1 cellular context compared by ENCODE assay signal in the genomic region with DNA sequence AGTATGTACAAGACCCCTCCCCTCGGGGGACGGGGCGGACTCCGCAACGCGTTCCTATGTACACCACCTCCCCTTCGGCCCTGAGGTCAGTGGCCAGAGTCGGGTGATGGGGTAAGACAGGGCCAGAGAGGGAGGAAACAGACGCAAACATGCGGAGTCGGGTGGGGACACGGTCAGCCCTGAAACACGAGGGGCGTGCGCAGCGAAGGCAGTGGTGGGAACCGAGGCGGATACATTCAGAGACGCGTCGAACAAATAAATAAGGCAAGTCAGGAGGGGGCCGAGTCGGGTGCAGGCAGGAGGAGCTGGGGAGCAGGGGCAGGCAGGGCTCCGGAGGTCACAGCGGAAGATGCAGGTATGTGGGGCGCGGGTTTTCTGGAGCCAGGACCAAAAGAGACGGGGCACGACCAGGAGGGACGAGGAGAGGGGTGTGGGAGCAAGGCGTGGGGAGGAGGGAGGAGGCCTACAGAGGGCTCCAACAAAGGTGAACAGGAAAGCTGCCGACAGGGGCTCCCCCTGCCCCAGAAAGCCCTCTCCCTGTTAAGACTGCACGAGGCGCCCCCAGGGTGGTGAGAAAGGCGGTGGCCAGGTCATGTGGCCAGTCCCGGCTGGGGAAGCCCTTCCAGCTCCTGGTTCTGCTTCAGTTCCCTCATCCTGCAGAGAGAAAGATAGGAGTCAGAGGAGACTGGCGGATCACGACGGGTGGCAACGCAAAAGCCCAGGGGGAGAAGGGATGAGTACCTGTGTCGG.
TF ChIP-seq lines count a peak whose summit lies in the region.

No MANE protein-coding gene starts in this region.

TF ChIP-seq in HepG2, 621 proteins besides CTCF, POLR2A, EP300 and RAD21 (continued from another document and continues in another):
- TF ChIP-seq, protein P1, sequence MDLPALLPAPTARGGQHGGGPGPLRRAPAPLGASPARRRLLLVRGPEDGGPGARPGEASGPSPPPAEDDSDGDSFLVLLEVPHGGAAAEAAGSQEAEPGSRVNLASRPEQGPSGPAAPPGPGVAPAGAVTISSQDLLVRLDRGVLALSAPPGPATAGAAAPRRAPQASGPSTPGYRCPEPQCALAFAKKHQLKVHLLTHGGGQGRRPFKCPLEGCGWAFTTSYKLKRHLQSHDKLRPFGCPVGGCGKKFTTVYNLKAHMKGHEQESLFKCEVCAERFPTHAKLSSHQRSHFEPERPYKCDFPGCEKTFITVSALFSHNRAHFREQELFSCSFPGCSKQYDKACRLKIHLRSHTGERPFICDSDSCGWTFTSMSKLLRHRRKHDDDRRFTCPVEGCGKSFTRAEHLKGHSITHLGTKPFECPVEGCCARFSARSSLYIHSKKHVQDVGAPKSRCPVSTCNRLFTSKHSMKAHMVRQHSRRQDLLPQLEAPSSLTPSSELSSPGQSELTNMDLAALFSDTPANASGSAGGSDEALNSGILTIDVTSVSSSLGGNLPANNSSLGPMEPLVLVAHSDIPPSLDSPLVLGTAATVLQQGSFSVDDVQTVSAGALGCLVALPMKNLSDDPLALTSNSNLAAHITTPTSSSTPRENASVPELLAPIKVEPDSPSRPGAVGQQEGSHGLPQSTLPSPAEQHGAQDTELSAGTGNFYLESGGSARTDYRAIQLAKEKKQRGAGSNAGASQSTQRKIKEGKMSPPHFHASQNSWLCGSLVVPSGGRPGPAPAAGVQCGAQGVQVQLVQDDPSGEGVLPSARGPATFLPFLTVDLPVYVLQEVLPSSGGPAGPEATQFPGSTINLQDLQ (CRISPR knock-in tag; IDR thresholded peaks at IDR 0.05), result no peak
- TF ChIP-seq, protein P2, sequence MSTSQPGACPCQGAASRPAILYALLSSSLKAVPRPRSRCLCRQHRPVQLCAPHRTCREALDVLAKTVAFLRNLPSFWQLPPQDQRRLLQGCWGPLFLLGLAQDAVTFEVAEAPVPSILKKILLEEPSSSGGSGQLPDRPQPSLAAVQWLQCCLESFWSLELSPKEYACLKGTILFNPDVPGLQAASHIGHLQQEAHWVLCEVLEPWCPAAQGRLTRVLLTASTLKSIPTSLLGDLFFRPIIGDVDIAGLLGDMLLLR (CRISPR knock-in tag; IDR thresholded peaks at IDR 0.05), result 0 out of 2 replicates have a peak, but pooled peaks have one; percentile 25
- no peak for TF ChIP-seq ZNF317 (CRISPR knock-in tag; IDR thresholded peaks at IDR 0.05)
- no peak for TF ChIP-seq ZNF615 (CRISPR knock-in tag; IDR thresholded peaks at IDR 0.05; ENCODE audit: borderline replicate concordance)
- TF ChIP-seq SIN3B (IDR thresholded peaks at IDR 0.05; ENCODE audit: low read length), result no peak
- no peak for TF ChIP-seq KLF9 (CRISPR knock-in tag; IDR thresholded peaks at IDR 0.05; ENCODE audit: low read depth)
- TF ChIP-seq ZNF17 (CRISPR knock-in tag; IDR thresholded peaks at IDR 0.05), result no peak
- TF ChIP-seq STAG1 (CRISPR knock-in tag; IDR thresholded peaks at IDR 0.05), result no peak
- no peak for TF ChIP-seq GATAD1 (CRISPR knock-in tag; IDR thresholded peaks at IDR 0.05)
- 0 out of 2 replicates have a peak, but pooled peaks have one; percentile 13 for TF ChIP-seq KLF6 (CRISPR knock-in tag; IDR thresholded peaks at IDR 0.05)
- TF ChIP-seq GLI4 (CRISPR knock-in tag; IDR thresholded peaks at IDR 0.05; ENCODE audit: borderline replicate concordance), result no peak
- TF ChIP-seq ZBTB20 (CRISPR knock-in tag; IDR thresholded peaks at IDR 0.05; ENCODE audit: borderline replicate concordance, low read depth), result no peak; the same call in 1 of the 2 replicates
- peak; percentile 67; the same call in 1 of the 2 replicates for TF ChIP-seq ZNF263 (CRISPR knock-in tag; IDR thresholded peaks at IDR 0.05)
- TF ChIP-seq ZNF484 (CRISPR knock-in tag; IDR thresholded peaks at IDR 0.05; ENCODE audit: borderline replicate concordance, low read depth), result no peak
- no peak for TF ChIP-seq ZNF136 (CRISPR knock-in tag; IDR thresholded peaks at IDR 0.05; ENCODE audit: low read depth)
- TF ChIP-seq, protein P3, sequence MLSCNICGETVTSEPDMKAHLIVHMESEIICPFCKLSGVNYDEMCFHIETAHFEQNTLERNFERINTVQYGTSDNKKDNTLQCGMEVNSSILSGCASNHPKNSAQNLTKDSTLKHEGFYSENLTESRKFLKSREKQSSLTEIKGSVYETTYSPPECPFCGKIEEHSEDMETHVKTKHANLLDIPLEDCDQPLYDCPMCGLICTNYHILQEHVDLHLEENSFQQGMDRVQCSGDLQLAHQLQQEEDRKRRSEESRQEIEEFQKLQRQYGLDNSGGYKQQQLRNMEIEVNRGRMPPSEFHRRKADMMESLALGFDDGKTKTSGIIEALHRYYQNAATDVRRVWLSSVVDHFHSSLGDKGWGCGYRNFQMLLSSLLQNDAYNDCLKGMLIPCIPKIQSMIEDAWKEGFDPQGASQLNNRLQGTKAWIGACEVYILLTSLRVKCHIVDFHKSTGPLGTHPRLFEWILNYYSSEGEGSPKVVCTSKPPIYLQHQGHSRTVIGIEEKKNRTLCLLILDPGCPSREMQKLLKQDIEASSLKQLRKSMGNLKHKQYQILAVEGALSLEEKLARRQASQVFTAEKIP (CRISPR knock-in tag; IDR thresholded peaks at IDR 0.05; ENCODE audit: borderline replicate concordance), result no peak
- no peak for TF ChIP-seq ZNF224 (CRISPR knock-in tag; IDR thresholded peaks at IDR 0.05)
- TF ChIP-seq TRIM24 (CRISPR knock-in tag; IDR thresholded peaks at IDR 0.05), result no peak
- no peak for TF ChIP-seq ZNF383 (CRISPR knock-in tag; IDR thresholded peaks at IDR 0.05; ENCODE audit: borderline replicate concordance)
- TF ChIP-seq NCOR1 (IDR thresholded peaks at IDR 0.05; ENCODE audit: borderline replicate concordance, low read length), result no peak
- TF ChIP-seq, protein P4, sequence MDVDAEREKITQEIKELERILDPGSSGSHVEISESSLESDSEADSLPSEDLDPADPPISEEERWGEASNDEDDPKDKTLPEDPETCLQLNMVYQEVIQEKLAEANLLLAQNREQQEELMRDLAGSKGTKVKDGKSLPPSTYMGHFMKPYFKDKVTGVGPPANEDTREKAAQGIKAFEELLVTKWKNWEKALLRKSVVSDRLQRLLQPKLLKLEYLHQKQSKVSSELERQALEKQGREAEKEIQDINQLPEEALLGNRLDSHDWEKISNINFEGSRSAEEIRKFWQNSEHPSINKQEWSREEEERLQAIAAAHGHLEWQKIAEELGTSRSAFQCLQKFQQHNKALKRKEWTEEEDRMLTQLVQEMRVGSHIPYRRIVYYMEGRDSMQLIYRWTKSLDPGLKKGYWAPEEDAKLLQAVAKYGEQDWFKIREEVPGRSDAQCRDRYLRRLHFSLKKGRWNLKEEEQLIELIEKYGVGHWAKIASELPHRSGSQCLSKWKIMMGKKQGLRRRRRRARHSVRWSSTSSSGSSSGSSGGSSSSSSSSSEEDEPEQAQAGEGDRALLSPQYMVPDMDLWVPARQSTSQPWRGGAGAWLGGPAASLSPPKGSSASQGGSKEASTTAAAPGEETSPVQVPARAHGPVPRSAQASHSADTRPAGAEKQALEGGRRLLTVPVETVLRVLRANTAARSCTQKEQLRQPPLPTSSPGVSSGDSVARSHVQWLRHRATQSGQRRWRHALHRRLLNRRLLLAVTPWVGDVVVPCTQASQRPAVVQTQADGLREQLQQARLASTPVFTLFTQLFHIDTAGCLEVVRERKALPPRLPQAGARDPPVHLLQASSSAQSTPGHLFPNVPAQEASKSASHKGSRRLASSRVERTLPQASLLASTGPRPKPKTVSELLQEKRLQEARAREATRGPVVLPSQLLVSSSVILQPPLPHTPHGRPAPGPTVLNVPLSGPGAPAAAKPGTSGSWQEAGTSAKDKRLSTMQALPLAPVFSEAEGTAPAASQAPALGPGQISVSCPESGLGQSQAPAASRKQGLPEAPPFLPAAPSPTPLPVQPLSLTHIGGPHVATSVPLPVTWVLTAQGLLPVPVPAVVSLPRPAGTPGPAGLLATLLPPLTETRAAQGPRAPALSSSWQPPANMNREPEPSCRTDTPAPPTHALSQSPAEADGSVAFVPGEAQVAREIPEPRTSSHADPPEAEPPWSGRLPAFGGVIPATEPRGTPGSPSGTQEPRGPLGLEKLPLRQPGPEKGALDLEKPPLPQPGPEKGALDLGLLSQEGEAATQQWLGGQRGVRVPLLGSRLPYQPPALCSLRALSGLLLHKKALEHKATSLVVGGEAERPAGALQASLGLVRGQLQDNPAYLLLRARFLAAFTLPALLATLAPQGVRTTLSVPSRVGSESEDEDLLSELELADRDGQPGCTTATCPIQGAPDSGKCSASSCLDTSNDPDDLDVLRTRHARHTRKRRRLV (CRISPR knock-in tag; IDR thresholded peaks at IDR 0.05), result peak; percentile 26; the same call in 1 of the 2 replicates
- TF ChIP-seq ZBTB7A (CRISPR knock-in tag; IDR thresholded peaks at IDR 0.05), result peak; percentile 50
- TF ChIP-seq, protein P5, sequence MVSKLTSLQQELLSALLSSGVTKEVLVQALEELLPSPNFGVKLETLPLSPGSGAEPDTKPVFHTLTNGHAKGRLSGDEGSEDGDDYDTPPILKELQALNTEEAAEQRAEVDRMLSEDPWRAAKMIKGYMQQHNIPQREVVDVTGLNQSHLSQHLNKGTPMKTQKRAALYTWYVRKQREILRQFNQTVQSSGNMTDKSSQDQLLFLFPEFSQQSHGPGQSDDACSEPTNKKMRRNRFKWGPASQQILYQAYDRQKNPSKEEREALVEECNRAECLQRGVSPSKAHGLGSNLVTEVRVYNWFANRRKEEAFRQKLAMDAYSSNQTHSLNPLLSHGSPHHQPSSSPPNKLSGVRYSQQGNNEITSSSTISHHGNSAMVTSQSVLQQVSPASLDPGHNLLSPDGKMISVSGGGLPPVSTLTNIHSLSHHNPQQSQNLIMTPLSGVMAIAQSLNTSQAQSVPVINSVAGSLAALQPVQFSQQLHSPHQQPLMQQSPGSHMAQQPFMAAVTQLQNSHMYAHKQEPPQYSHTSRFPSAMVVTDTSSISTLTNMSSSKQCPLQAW (CRISPR knock-in tag; IDR thresholded peaks at IDR 0.05), result no peak
- TF ChIP-seq ERF (CRISPR knock-in tag; IDR thresholded peaks at IDR 0.05), result no peak
- TF ChIP-seq MIXL1 (CRISPR knock-in tag; IDR thresholded peaks at IDR 0.05), result 0 out of 2 replicates have a peak, but pooled peaks have one; percentile 3
- TF ChIP-seq ZNF121 (CRISPR knock-in tag; IDR thresholded peaks at IDR 0.05), result no peak
- no peak for TF ChIP-seq MED1 (CRISPR knock-in tag; IDR thresholded peaks at IDR 0.05)
- TF ChIP-seq NR2C2 (CRISPR knock-in tag; IDR thresholded peaks at IDR 0.05; ENCODE audit: borderline replicate concordance), result no peak; the same call in 1 of the 2 replicates
- TF ChIP-seq HDAC6 (IDR thresholded peaks at IDR 0.05; ENCODE audit: low read depth, low read length), result no peak
- TF ChIP-seq, protein P6, sequence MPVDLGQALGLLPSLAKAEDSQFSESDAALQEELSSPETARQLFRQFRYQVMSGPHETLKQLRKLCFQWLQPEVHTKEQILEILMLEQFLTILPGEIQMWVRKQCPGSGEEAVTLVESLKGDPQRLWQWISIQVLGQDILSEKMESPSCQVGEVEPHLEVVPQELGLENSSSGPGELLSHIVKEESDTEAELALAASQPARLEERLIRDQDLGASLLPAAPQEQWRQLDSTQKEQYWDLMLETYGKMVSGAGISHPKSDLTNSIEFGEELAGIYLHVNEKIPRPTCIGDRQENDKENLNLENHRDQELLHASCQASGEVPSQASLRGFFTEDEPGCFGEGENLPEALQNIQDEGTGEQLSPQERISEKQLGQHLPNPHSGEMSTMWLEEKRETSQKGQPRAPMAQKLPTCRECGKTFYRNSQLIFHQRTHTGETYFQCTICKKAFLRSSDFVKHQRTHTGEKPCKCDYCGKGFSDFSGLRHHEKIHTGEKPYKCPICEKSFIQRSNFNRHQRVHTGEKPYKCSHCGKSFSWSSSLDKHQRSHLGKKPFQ (CRISPR knock-in tag; IDR thresholded peaks at IDR 0.05; ENCODE audit: insufficient replicate concordance), result no peak
- TF ChIP-seq HNF4A (CRISPR knock-in tag; IDR thresholded peaks at IDR 0.05), result no peak
- peak; percentile 24; the same call in 1 of the 2 replicates for TF ChIP-seq SAFB2 (CRISPR knock-in tag; IDR thresholded peaks at IDR 0.05; ENCODE audit: borderline replicate concordance, low read depth)
- no peak for TF ChIP-seq KDM6A (CRISPR knock-in tag; IDR thresholded peaks at IDR 0.05; ENCODE audit: low read depth)
- TF ChIP-seq DNMT1 (CRISPR knock-in tag; IDR thresholded peaks at IDR 0.05), result no peak
- TF ChIP-seq, protein P7, sequence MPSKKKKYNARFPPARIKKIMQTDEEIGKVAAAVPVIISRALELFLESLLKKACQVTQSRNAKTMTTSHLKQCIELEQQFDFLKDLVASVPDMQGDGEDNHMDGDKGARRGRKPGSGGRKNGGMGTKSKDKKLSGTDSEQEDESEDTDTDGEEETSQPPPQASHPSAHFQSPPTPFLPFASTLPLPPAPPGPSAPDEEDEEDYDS (CRISPR knock-in tag; IDR thresholded peaks at IDR 0.05), result peak; percentile 11; the same call in 1 of the 2 replicates
- TF ChIP-seq, protein P8, sequence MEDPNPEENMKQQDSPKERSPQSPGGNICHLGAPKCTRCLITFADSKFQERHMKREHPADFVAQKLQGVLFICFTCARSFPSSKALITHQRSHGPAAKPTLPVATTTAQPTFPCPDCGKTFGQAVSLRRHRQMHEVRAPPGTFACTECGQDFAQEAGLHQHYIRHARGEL (CRISPR knock-in tag; IDR thresholded peaks at IDR 0.05), result no peak
- TF ChIP-seq, protein P9, sequence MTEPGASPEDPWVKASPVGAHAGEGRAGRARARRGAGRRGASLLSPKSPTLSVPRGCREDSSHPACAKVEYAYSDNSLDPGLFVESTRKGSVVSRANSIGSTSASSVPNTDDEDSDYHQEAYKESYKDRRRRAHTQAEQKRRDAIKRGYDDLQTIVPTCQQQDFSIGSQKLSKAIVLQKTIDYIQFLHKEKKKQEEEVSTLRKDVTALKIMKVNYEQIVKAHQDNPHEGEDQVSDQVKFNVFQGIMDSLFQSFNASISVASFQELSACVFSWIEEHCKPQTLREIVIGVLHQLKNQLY (CRISPR knock-in tag; IDR thresholded peaks at IDR 0.05), result no peak
- no peak for TF ChIP-seq SIX1 (CRISPR knock-in tag; IDR thresholded peaks at IDR 0.05; ENCODE audit: borderline replicate concordance)
- TF ChIP-seq, protein P10, sequence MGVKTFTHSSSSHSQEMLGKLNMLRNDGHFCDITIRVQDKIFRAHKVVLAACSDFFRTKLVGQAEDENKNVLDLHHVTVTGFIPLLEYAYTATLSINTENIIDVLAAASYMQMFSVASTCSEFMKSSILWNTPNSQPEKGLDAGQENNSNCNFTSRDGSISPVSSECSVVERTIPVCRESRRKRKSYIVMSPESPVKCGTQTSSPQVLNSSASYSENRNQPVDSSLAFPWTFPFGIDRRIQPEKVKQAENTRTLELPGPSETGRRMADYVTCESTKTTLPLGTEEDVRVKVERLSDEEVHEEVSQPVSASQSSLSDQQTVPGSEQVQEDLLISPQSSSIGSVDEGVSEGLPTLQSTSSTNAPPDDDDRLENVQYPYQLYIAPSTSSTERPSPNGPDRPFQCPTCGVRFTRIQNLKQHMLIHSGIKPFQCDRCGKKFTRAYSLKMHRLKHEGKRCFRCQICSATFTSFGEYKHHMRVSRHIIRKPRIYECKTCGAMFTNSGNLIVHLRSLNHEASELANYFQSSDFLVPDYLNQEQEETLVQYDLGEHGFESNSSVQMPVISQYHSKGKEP (CRISPR knock-in tag; IDR thresholded peaks at IDR 0.05), result no peak
- TF ChIP-seq, protein P11, sequence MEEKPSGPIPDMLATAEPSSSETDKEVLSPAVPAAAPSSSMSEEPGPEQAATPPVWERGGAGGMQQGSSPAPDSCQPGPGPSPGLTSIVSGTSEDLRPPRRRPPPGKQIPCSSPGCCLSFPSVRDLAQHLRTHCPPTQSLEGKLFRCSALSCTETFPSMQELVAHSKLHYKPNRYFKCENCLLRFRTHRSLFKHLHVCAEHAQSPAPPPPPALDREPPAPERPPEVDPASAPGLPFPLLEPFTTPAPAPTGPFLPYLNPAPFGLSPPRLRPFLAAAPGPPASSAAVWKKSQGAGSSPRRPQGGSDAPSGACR (CRISPR knock-in tag; IDR thresholded peaks at IDR 0.05), result peak; percentile 9; the same call in 1 of the 2 replicates
- TF ChIP-seq GTF2F1 (IDR thresholded peaks at IDR 0.05; ENCODE audit: low read length), result no peak
